Comparison of ENCODE assay signal across 25 cellular contexts in the genomic region with DNA sequence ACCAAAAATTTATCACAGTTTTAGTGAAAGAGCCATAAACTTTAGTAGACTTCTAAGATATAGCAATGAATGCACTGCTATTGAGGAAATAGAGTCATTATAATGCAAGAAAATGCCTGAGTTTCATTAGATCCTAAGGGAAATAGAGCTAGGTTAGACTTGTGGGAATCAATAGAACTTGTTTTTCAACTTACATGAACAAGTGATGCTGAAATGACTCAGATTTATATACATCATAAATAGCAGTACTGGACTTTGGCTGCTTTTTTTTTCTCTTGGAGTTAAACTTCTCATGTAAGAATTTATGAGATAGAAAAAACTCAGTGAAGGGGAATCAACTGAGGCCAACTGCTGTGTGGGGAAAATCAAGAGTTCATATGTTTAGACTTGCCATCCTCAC.
"Had no signal": no experiment of that assay in that cellular context is flagged by ENCODE, and none has a peak within 500 bp of the region (broad histone marks: within the 10 kb centered on the region; RNA-seq: fewer than 3 reads in every experiment).

No MANE protein-coding gene starts in this region.

- H3K4me1 Mint-ChIP-seq: activated CD8-positive, alpha-beta memory T cell treated with anti-CD3 and anti-CD28 coated beads, Interleukin-2, amount 10 ng/mL, durations not matched to agents 7 days and 5 days; activated naive CD4-positive, alpha-beta T cell treated with anti-CD3 and anti-CD28 coated beads, Interleukin-2, amount 50 U/mL, for 24 hours; activated naive CD8-positive, alpha-beta T cell treated with anti-CD3 and anti-CD28 coated beads, Interleukin-2, amount 50 U/mL, for 24 hours; brain; T-helper 17 cell had no signal

- H3K9me3 ChIP-seq: MG63 had no signal

- H3K9me3 Mint-ChIP-seq: activated naive CD4-positive, alpha-beta T cell treated with anti-CD3 and anti-CD28 coated beads, Interleukin-2, amount 50 U/mL, for 24 hours; activated T-cell treated with anti-CD3 and anti-CD28 coated beads, Interleukin-2, amount 50 U/mL, for 24 hours; activated T-helper 1 cell treated with anti-CD3 and anti-CD28 coated beads, Interleukin-12 subunit alpha, Interleukin-12 subunit beta, Interleukin-2, Interleukin-4 antibody, amounts not matched to agents 30 ng/mL and 10 ng/mL and 1 ng/mL, durations not matched to agents 14 hours and 24 hours and 36 hours; brain had no signal

- ATAC-seq: activated CD8-positive, alpha-beta memory T cell treated with anti-CD3 and anti-CD28 coated beads, Interleukin-2, amount 10 ng/mL, durations not matched to agents 7 days and 5 days; activated naive CD8-positive, alpha-beta T cell treated with anti-CD3 and anti-CD28 coated beads, Interleukin-2, amount 50 U/mL, for 24 hours; T-helper 17 cell; WTC11 had no signal

- H3K27ac Mint-ChIP-seq: activated CD8-positive, alpha-beta memory T cell treated with anti-CD3 and anti-CD28 coated beads, Interleukin-2, amount 10 ng/mL, durations not matched to agents 7 days and 5 days; activated naive CD4-positive, alpha-beta T cell treated with anti-CD3 and anti-CD28 coated beads, Interleukin-2, amount 50 U/mL, for 24 hours; activated naive CD8-positive, alpha-beta T cell treated with anti-CD3 and anti-CD28 coated beads, Interleukin-2, amount 50 U/mL, for 24 hours; activated T-cell treated with anti-CD3 and anti-CD28 coated beads, Interleukin-2, amount 50 U/mL, for 24 hours; activated T-helper 1 cell treated with anti-CD3 and anti-CD28 coated beads, Interleukin-12 subunit alpha, Interleukin-12 subunit beta, Interleukin-2, Interleukin-4 antibody, amounts not matched to agents 30 ng/mL and 10 ng/mL and 1 ng/mL, durations not matched to agents 14 hours and 24 hours and 36 hours; T-helper 17 cell; WTC11 had no signal

- H3K4me3 Mint-ChIP-seq: activated CD8-positive, alpha-beta memory T cell treated with anti-CD3 and anti-CD28 coated beads, Interleukin-2, amount 10 ng/mL, durations not matched to agents 7 days and 5 days; activated naive CD4-positive, alpha-beta T cell treated with anti-CD3 and anti-CD28 coated beads, Interleukin-2, amount 50 U/mL, for 24 hours; activated naive CD8-positive, alpha-beta T cell treated with anti-CD3 and anti-CD28 coated beads, Interleukin-2, amount 50 U/mL, for 24 hours; activated T-cell treated with anti-CD3 and anti-CD28 coated beads, Interleukin-2, amount 50 U/mL, for 24 hours; activated T-helper 1 cell treated with anti-CD3 and anti-CD28 coated beads, Interleukin-12 subunit alpha, Interleukin-12 subunit beta, Interleukin-2, Interleukin-4 antibody, amounts not matched to agents 30 ng/mL and 10 ng/mL and 1 ng/mL, durations not matched to agents 14 hours and 24 hours and 36 hours; brain; T-helper 17 cell; WTC11 had no signal

- H3K27me3 Mint-ChIP-seq: activated CD8-positive, alpha-beta memory T cell treated with anti-CD3 and anti-CD28 coated beads, Interleukin-2, amount 10 ng/mL, durations not matched to agents 7 days and 5 days; activated naive CD4-positive, alpha-beta T cell treated with anti-CD3 and anti-CD28 coated beads, Interleukin-2, amount 50 U/mL, for 24 hours; activated naive CD8-positive, alpha-beta T cell treated with anti-CD3 and anti-CD28 coated beads, Interleukin-2, amount 50 U/mL, for 24 hours; activated T-cell treated with anti-CD3 and anti-CD28 coated beads, Interleukin-2, amount 50 U/mL, for 24 hours; brain; T-helper 17 cell had no signal

- H3K36me3 ChIP-seq: cardiac muscle cell, MG63 had no signal

- H3K4me3 ChIP-seq: cardiac muscle cell, MG63 had no signal

- DNase-seq: activated CD4-positive, alpha-beta T cell treated with anti-CD3 and anti-CD28 coated beads for 48 hours; activated CD4-positive, alpha-beta T cell treated with anti-CD3 and anti-CD28 coated beads, Interleukin-2, amount 50 U/mL, for 48 hours; activated CD4-positive, CD25-positive, alpha-beta regulatory T cell treated with anti-CD3 and anti-CD28 coated beads, Interleukin-2, amount 50 U/mL, for 72 hours; activated CD8-positive, alpha-beta memory T cell treated with anti-CD3 and anti-CD28 coated beads, Interleukin-2, amount 10 ng/mL, durations not matched to agents 7 days and 5 days; activated effector memory CD4-positive, alpha-beta T cell treated with Interleukin-2 at 50 U/mL for 16 hours; activated naive CD4-positive, alpha-beta T cell; activated naive CD8-positive, alpha-beta T cell treated with anti-CD3 and anti-CD28 coated beads, Interleukin-2, amount 50 U/mL, for 24 hours; activated T-cell treated with anti-CD3 and anti-CD28 coated beads, Interleukin-2, amount 50 U/mL, for 24 hours; amygdala; MG63; MV-4-11; NCI-H1092 treated with DMSO at 0.1 percent for 48 hours; NCI-H1417 treated with DMSO at 0.1 percent for 48 hours; NCI-H1694; NCI-H2029 treated with DMSO at 0.1 percent for 48 hours; NCI-H446; SIG-M5; T-helper 17 cell; T-helper 9 cell had no signal

- H3K36me3 Mint-ChIP-seq: activated CD8-positive, alpha-beta memory T cell treated with anti-CD3 and anti-CD28 coated beads, Interleukin-2, amount 10 ng/mL, durations not matched to agents 7 days and 5 days; activated naive CD4-positive, alpha-beta T cell treated with anti-CD3 and anti-CD28 coated beads, Interleukin-2, amount 50 U/mL, for 24 hours; brain; WTC11 had no signal

- H3K9ac ChIP-seq: KMS-11 had no signal

- H3K4me2 ChIP-seq: KMS-11 had no signal

- H3K27me3 ChIP-seq: cardiac muscle cell, MG63 had no signal

- H3K27ac ChIP-seq: cardiac muscle cell, KMS-11 had no signal
